Comparison of ENCODE assay signal across 30 cellular contexts in genomic region chr1:212412374-212412773, GRCh38. TPM values are rescaled to one million over a fixed set of nuclear protein-coding genes. Genes with fewer than 3 reads are reported as not detected.
DNase-seq lines count a peak whose midpoint lies in the region; ATAC-seq and TF ChIP-seq lines count a peak whose summit lies in the region.
"Had no signal": no experiment of that assay in that cellular context is flagged by ENCODE, and none has a peak within 500 bp of the region (broad histone marks: within the 10 kb centered on the region; RNA-seq: fewer than 3 reads in every experiment).

No MANE protein-coding gene starts in this region.

- H4K20me1 ChIP-seq in BLaER1 (peaks cover 49% of the 10 kb centered on the region), DND-41 (ENCODE audit: insufficient read depth, low read length) (peaks cover 22% of the 10 kb centered on the region), OCI-LY3 (ENCODE audit: insufficient read depth, low read length) (0 out of 2 replicates have a peak, but pooled peaks cover 8% of the 10 kb centered on the region)

- H3K4me2 ChIP-seq in BLaER1 (peak overlapping the region; percentile 94), DND-41 (ENCODE audit: insufficient read depth, low read length) (peak overlapping the region; percentile 81), OCI-LY3 (ENCODE audit: low read length) (peak overlapping the region; percentile 93)

- DNase-seq in DND-41 = no peak
- DNase-seq in naive B cell = no peak
- no peak for DNase-seq in NAMALWA (ENCODE audit: low spot score)
- DNase-seq in NCI-H128 (lab: John Stamatoyannopoulos, UW; ENCODE audit: unreplicated experiment) = no peak
- DNase-seq: activated CD4-positive, CD25-positive, alpha-beta regulatory T cell treated with anti-CD3 and anti-CD28 coated beads, Interleukin-2, amount 50 U/mL, for 72 hours; activated CD8-positive, alpha-beta T cell treated with anti-CD3 and anti-CD28 coated beads, Interleukin-2, amount 10 ng/mL, durations not matched to agents 7 days and 5 days; activated naive CD4-positive, alpha-beta T cell treated with anti-CD3 and anti-CD28 coated beads for 36 hours; activated T-cell treated with anti-CD3 and anti-CD28 coated beads, Interleukin-2, amount 50 U/mL, for 24 hours; aorta; caudate nucleus; CD8-positive, alpha-beta T cell; dermis blood vessel endothelial cell; GF-D8; H7; hypothalamus; left ventricle myocardium inferior; NCI-H1436; NCI-H2107; PC-9; SHP77; sigmoid colon; stimulated activated naive CD8-positive, alpha-beta T cell treated with anti-CD3 and anti-CD28 coated beads, Interleukin-15, Interleukin-2, amounts not matched to agents 100 U/mL and 50 U/mL, for 24 hours; T-cell had no signal

- no peak overlapping the region for H3K27ac ChIP-seq in BLaER1
- no peak overlapping the region for H3K27ac ChIP-seq in DND-41 (ENCODE audit: low read length)
- H3K27ac ChIP-seq in OCI-LY3 (ENCODE audit: low read length) = peak overlapping the region; percentile 52
- H3K27ac ChIP-seq: gastroesophageal sphincter, left ventricle myocardium inferior, PC-9, sigmoid colon, vagina had no signal

- H3K79me2 ChIP-seq in DND-41 (ENCODE audit: insufficient read depth, low read length) (peaks cover 43% of the 10 kb centered on the region), OCI-LY3 (ENCODE audit: low read length) (peaks cover 42% of the 10 kb centered on the region)

- no peak for TF ChIP-seq CTCF in DND-41 (IDR thresholded peaks at IDR 0.05; ENCODE audit: borderline replicate concordance, extremely low read depth, low read length, poor library complexity, severe bottlenecking)
- TF ChIP-seq CTCF in OCI-LY3 (IDR thresholded peaks at IDR 0.05; ENCODE audit: low read depth, low read length) = no peak

- H3K9me3 Mint-ChIP-seq in naive B cell = peaks cover 0 to 3% (median 0%) of the 10 kb centered on the region in 7 donors
- H3K9me3 Mint-ChIP-seq: activated naive CD4-positive, alpha-beta T cell treated with anti-CD3 and anti-CD28 coated beads for 36 hours; activated T-cell treated with anti-CD3 and anti-CD28 coated beads, Interleukin-2, amount 50 U/mL, for 24 hours; CD8-positive, alpha-beta T cell; T-cell had no signal

- peaks cover 10 to 26% of the 10 kb centered on the region in 2 donors for H3K36me3 Mint-ChIP-seq in naive B cell

- H3K4me3 ChIP-seq in BLaER1 (no peak overlapping the region), DND-41 (ENCODE audit: low read depth in 1 of 2, low read length in 2 of 2) (peak overlapping the region in 1 of 2 experiments; percentile 29; a peak in 1 of 4 replicates), OCI-LY3 (ENCODE audit: low read length) (peak overlapping the region; percentile 79)
- H3K4me3 ChIP-seq: gastroesophageal sphincter, left ventricle myocardium inferior, PC-9, sigmoid colon, vagina had no signal

- H3K27ac Mint-ChIP-seq in naive B cell = peak overlapping the region in 2 of 6 donors; percentile 37 to 61
- H3K27ac Mint-ChIP-seq: activated CD8-positive, alpha-beta T cell treated with anti-CD3 and anti-CD28 coated beads, Interleukin-2, amount 10 ng/mL, durations not matched to agents 7 days and 5 days; activated naive CD4-positive, alpha-beta T cell treated with anti-CD3 and anti-CD28 coated beads for 36 hours; activated T-cell treated with anti-CD3 and anti-CD28 coated beads, Interleukin-2, amount 50 U/mL, for 24 hours; T-cell had no signal

- H2AFZ ChIP-seq in DND-41 (ENCODE audit: low read depth, low read length) = no peak overlapping the region
- H2AFZ ChIP-seq in OCI-LY3 (ENCODE audit: low read depth, low read length) = peak overlapping the region; percentile 20; the same call in 1 of the 2 replicates
- H2AFZ ChIP-seq: PC-9 had no signal

- H3K9ac ChIP-seq in BLaER1 = 0 out of 2 replicates have a peak overlapping the region, but pooled peaks have one; percentile 86
- H3K9ac ChIP-seq in DND-41 (ENCODE audit: low read depth, low read length) = no peak overlapping the region; the same call in 1 of the 2 replicates
- peak overlapping the region; percentile 54 for H3K9ac ChIP-seq in OCI-LY3 (ENCODE audit: low read length)

- ATAC-seq in DND-41 (ENCODE audit: insufficient read depth, low read depth) (no peak), naive B cell (ENCODE audit: low read depth in 2 of 2) (no peak), HG03354 (IDR thresholded peaks at IDR 0.05; ENCODE audit: poor library complexity, severe bottlenecking, unreplicated experiment) (no peak), GM18867 (IDR thresholded peaks at IDR 0.05; ENCODE audit: unreplicated experiment) (no peak)
- ATAC-seq: activated CD8-positive, alpha-beta T cell treated with anti-CD3 and anti-CD28 coated beads, Interleukin-2, amount 10 ng/mL, durations not matched to agents 7 days and 5 days; CD8-positive, alpha-beta T cell; gastroesophageal sphincter; HepG2; stimulated activated naive CD8-positive, alpha-beta T cell treated with anti-CD3 and anti-CD28 coated beads, Interleukin-15, Interleukin-2, amounts not matched to agents 100 U/mL and 50 U/mL, for 24 hours; T-cell had no signal

- H3K27me3 ChIP-seq in BLaER1 (no peaks in the 10 kb centered on the region), DND-41 (ENCODE audit: insufficient read depth, low read length, poor library complexity) (no peaks in the 10 kb centered on the region), OCI-LY3 (ENCODE audit: low read depth, low read length) (no peaks in the 10 kb centered on the region)
- H3K27me3 ChIP-seq: gastroesophageal sphincter, sigmoid colon, vagina had no signal

- H3K4me1 ChIP-seq in BLaER1 (peaks cover 36% of the 10 kb centered on the region), DND-41 (ENCODE audit: insufficient read depth, low read length) (peaks cover 31% of the 10 kb centered on the region), OCI-LY3 (ENCODE audit: low read length) (peaks cover 35% of the 10 kb centered on the region)

- peak overlapping the region in 5 of 8 donors; percentile 15 to 98 (median 77) for H3K4me3 Mint-ChIP-seq in naive B cell

- H3K27me3 Mint-ChIP-seq in naive B cell = no peaks in the 10 kb centered on the region
- H3K27me3 Mint-ChIP-seq: activated T-cell treated with anti-CD3 and anti-CD28 coated beads, Interleukin-2, amount 50 U/mL, for 24 hours; T-cell had no signal

- peaks cover 56% of the 10 kb centered on the region for H3K36me3 ChIP-seq in BLaER1
- peaks cover 48% of the 10 kb centered on the region for H3K36me3 ChIP-seq in DND-41 (ENCODE audit: insufficient read depth, low read length)
- peaks cover 50% of the 10 kb centered on the region for H3K36me3 ChIP-seq in OCI-LY3 (replicated peaks; ENCODE audit: low read depth, low read length)

- H3K4me1 Mint-ChIP-seq in naive B cell = peaks cover 22 to 59% (median 48%) of the 10 kb centered on the region in 3 donors

- H3K9me3 ChIP-seq in BLaER1 (0 out of 2 replicates have a peak, but pooled peaks cover 5% of the 10 kb centered on the region), DND-41 (ENCODE audit: insufficient read depth, low read length, severe bottlenecking) (no peaks in the 10 kb centered on the region), OCI-LY3 (ENCODE audit: insufficient read depth, low read length) (no peaks in the 10 kb centered on the region)
- H3K9me3 ChIP-seq: gastroesophageal sphincter, left ventricle myocardium inferior, sigmoid colon, vagina had no signal

RNA-seq across cellular contexts. Expression of gene PACC1, which starts 2.3 kb away (rescaled TPM):
- polyA plus RNA-seq in naive B cell (ENCODE audit: low read depth in 6 of 6) = 10 to 100 TPM; 14.1 to 20.8 (median 18.7) TPM

RNA-seq across cellular contexts. Expression of gene NENF, which starts 20.3 kb away (rescaled TPM):
- polyA plus RNA-seq in naive B cell (ENCODE audit: low read depth in 6 of 6) = 10 to 100 TPM; 31.7 to 93.4 (median 64.3) TPM
